ENCODE assay signal across 23 cellular contexts in the genomic region with DNA sequence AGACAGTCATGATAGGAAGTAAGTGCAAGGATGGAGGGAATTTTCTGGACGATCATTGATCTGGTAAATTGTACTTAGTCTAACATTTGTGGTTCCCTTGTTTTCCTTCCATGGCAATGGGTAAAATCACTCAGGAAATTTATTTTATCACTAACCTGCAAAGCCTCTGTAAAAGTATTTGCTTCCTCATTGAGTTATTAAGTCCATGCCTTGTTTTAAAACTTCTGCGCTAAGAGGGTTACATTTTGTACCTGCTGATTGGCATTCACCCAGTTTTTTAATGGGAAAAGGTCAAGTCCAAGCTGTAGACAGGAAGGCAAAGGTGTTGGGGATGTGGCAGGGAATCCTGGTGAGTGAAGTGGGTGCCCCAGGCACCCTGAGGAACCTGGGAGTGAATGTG.
A peak's percentile ranks its signal among the peaks of the same experiment; 100 is the strongest.
DNase-seq lines count a peak whose midpoint lies in the region; ATAC-seq, FAIRE-seq and TF ChIP-seq lines count a peak whose summit lies in the region.
"Had no signal": no experiment of that assay in that cellular context is flagged by ENCODE, and none has a peak within 500 bp of the region (broad histone marks: within the 10 kb centered on the region; RNA-seq: fewer than 3 reads in every experiment).

No MANE protein-coding gene starts in this region.

- TF ChIP-seq CTCF in 22Rv1 (IDR thresholded peaks at IDR 0.05) (no peak), LNCaP clone FGC (IDR thresholded peaks at IDR 0.05; ENCODE audit: control insufficient read depth, extremely low read depth, insufficient read depth) (no peak), HepG2 (CRISPR knock-in tag; IDR thresholded peaks at IDR 0.05) (no peak), left ventricle myocardium inferior (IDR thresholded peaks at IDR 0.05; ENCODE audit: borderline replicate concordance) (no peak)

- no peak for TF ChIP-seq RAD21 in HepG2 (CRISPR knock-in tag; IDR thresholded peaks at IDR 0.05)

- H3K27ac ChIP-seq in 22Rv1 = peak overlapping the region; percentile 82
- H3K27ac ChIP-seq in HepG2 (ENCODE audit: extremely low read length, insufficient read depth, low read length) = peak overlapping the region; percentile 82
- no peak overlapping the region for H3K27ac ChIP-seq in left ventricle myocardium inferior (replicated peaks)
- H3K27ac ChIP-seq: SJSA1 had no signal

- H3K4me1 ChIP-seq in HepG2 (ENCODE audit: insufficient read depth, low read length) (peaks cover 61% of the 10 kb centered on the region), left ventricle myocardium inferior (peaks cover 6% of the 10 kb centered on the region)
- H3K4me1 ChIP-seq: Peyer's patch, SJSA1 had no signal

- no peak overlapping the region for H3K4me3 ChIP-seq in LNCaP clone FGC (ENCODE audit: low read depth, low read length)
- H3K4me3 ChIP-seq in HepG2 (replicated peaks in 1 of 3; ENCODE audit: insufficient read depth in 1 of 3, low read depth in 2 of 3, low read length in 3 of 3) = peak overlapping the region in 2 of 3 experiments; percentile 26 to 39; a peak in 2 of 6 replicates
- no peak overlapping the region for H3K4me3 ChIP-seq in left ventricle myocardium inferior
- H3K4me3 ChIP-seq: MG63, Peyer's patch, SJSA1 had no signal

- H4K20me1 ChIP-seq in HepG2 (ENCODE audit: insufficient read depth, low read length) = no peaks in the 10 kb centered on the region

- H2AFZ ChIP-seq in HepG2 (ENCODE audit: low read length) = peak overlapping the region; percentile 69

- intact Hi-C loops in HepG2 (cut with micrococcal nuclease; ENCODE audit: unreplicated experiment) (no loop called here), left ventricle myocardium inferior (cut with micrococcal nuclease) (no loop called here)

- DNase-seq in LNCaP clone FGC (ENCODE audit: low read depth) = peak; percentile 87
- no peak for DNase-seq in HepG2 (ENCODE audit: low spot score)
- DNase-seq in renal cortical epithelial cell (ENCODE audit: low read depth) = peak; percentile 80
- no peak for DNase-seq in left ventricle myocardium inferior
- DNase-seq in LoVo (ENCODE audit: low spot score) = no peak
- no peak for DNase-seq in activated T-cell treated with anti-CD3 and anti-CD28 coated beads for 4 hours
- DNase-seq in DMS79 (lab: John Stamatoyannopoulos, UW) = no peak
- DNase-seq: 8988T; CD4-positive, CD25-positive, alpha-beta regulatory T cell; DMS53; IMR-90; MG63; NCI-H1048; NCI-H146; NCI-H2081 treated with DMSO at 0.1 percent for 48 hours; NCI-H748 treated with DMSO at 0.1 percent for 48 hours; NK-92 treated with Interleukin-12 subunit alpha and Interleukin-12 subunit beta, amount 100 ng/mL, for 24 hours; Peyer's patch had no signal

- no peaks in the 10 kb centered on the region for H3K27me3 ChIP-seq in HepG2 (ENCODE audit: control insufficient read depth in 1 of 2, insufficient read depth in 2 of 2, low read length in 2 of 2)
- no peaks in the 10 kb centered on the region for H3K27me3 ChIP-seq in left ventricle myocardium inferior (ENCODE audit: low read depth)
- H3K27me3 ChIP-seq: MG63, Peyer's patch, SJSA1 had no signal

- peak; percentile 4 for FAIRE-seq in HepG2 (lab: Jason Lieb, UNC)
- FAIRE-seq: GM12891, GM19239, H1 had no signal

- H3K36me3 ChIP-seq in HepG2 (replicated peaks in 1 of 2; ENCODE audit: control insufficient read depth in 1 of 2, insufficient read depth in 2 of 2, low read length in 2 of 2) (no peaks in the 10 kb centered on the region), left ventricle myocardium inferior (no peaks in the 10 kb centered on the region)
- H3K36me3 ChIP-seq: MG63, Peyer's patch, SJSA1 had no signal

- 61% methylated on average over 2 of the region's 2 CpGs for WGBS in HepG2 (ENCODE audit: low lambda C conversion rate)

- TF ChIP-seq EP300 in HepG2 (IDR thresholded peaks at IDR 0.05; ENCODE audit: low read depth in 2 of 2, low read length in 2 of 2) (no peak), HepG2 (CRISPR knock-in tag; IDR thresholded peaks at IDR 0.05; ENCODE audit: borderline replicate concordance) (no peak)

- POLR2A ChIA-PET in HepG2 (lab: Yijun Ruan, JAX) = interaction anchor here (0.7 to 2.7 kb wide), 9 partner anchors 13 to 146 kb away, joined by 3 to 21 read pairs (median 4); partner anchors contain the start of gene NR2F2

- in situ Hi-C loops in HepG2 (cut with HindIII; ENCODE audit: extremely low pct_ligation_motif_present, low pct_unique_long_range_greater_than_20kb) = no loop called here

- CTCF ChIA-PET in HepG2 (lab: Yijun Ruan, JAX; ENCODE audit: low intra/inter-chr PET ratio, low total read pairs) = no interaction called here

- H3K79me2 ChIP-seq in HepG2 (ENCODE audit: insufficient read depth, low read length) = no peaks in the 10 kb centered on the region

- H3K9ac ChIP-seq in HepG2 (ENCODE audit: insufficient read depth, low read depth, low read length) = peak overlapping the region; percentile 6; the same call in 1 of the 2 replicates

- no TSS peak for BruUV-seq in HepG2 (replicated peaks; lab: Mats Ljungman, UMichigan)

- peak; percentile 54 for ATAC-seq in HepG2

- no peaks in the 10 kb centered on the region for H3K9me3 ChIP-seq in HepG2 (ENCODE audit: low read length)
- H3K9me3 ChIP-seq in left ventricle myocardium inferior (replicated peaks) = no peaks in the 10 kb centered on the region
- H3K9me3 ChIP-seq: MG63, Peyer's patch, SJSA1 had no signal

- no peak for TF ChIP-seq POLR2A in HepG2 (IDR thresholded peaks at IDR 0.05; ENCODE audit: insufficient read depth in 1 of 2, low read depth in 2 of 2, low read length in 2 of 2)

- H3K4me2 ChIP-seq in HepG2 (ENCODE audit: low read depth, low read length) = peak overlapping the region; percentile 68

TF ChIP-seq in HepG2, 621 proteins besides CTCF, POLR2A, EP300 and RAD21 (continues in another document):
- TF ChIP-seq ZNF720 (CRISPR knock-in tag; IDR thresholded peaks at IDR 0.05) = no peak
- TF ChIP-seq SNAI1 (CRISPR knock-in tag; IDR thresholded peaks at IDR 0.05; ENCODE audit: borderline replicate concordance) = no peak
- TF ChIP-seq MBNL3 (CRISPR knock-in tag; conservative IDR thresholded peaks at IDR 0.05) = no peak
- no peak for TF ChIP-seq DR1 (CRISPR knock-in tag; IDR thresholded peaks at IDR 0.05)
- TF ChIP-seq, protein P1, sequence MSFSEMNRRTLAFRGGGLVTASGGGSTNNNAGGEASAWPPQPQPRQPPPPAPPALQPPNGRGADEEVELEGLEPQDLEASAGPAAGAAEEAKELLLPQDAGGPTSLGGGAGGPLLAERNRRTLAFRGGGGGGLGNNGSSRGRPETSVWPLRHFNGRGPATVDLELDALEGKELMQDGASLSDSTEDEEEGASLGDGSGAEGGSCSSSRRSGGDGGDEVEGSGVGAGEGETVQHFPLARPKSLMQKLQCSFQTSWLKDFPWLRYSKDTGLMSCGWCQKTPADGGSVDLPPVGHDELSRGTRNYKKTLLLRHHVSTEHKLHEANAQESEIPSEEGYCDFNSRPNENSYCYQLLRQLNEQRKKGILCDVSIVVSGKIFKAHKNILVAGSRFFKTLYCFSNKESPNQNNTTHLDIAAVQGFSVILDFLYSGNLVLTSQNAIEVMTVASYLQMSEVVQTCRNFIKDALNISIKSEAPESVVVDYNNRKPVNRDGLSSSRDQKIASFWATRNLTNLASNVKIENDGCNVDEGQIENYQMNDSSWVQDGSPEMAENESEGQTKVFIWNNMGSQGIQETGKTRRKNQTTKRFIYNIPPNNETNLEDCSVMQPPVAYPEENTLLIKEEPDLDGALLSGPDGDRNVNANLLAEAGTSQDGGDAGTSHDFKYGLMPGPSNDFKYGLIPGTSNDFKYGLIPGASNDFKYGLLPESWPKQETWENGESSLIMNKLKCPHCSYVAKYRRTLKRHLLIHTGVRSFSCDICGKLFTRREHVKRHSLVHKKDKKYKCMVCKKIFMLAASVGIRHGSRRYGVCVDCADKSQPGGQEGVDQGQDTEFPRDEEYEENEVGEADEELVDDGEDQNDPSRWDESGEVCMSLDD (CRISPR knock-in tag; IDR thresholded peaks at IDR 0.05; ENCODE audit: borderline replicate concordance) = 0 out of 2 replicates have a peak, but pooled peaks have one; percentile 33
- TF ChIP-seq, protein P2, sequence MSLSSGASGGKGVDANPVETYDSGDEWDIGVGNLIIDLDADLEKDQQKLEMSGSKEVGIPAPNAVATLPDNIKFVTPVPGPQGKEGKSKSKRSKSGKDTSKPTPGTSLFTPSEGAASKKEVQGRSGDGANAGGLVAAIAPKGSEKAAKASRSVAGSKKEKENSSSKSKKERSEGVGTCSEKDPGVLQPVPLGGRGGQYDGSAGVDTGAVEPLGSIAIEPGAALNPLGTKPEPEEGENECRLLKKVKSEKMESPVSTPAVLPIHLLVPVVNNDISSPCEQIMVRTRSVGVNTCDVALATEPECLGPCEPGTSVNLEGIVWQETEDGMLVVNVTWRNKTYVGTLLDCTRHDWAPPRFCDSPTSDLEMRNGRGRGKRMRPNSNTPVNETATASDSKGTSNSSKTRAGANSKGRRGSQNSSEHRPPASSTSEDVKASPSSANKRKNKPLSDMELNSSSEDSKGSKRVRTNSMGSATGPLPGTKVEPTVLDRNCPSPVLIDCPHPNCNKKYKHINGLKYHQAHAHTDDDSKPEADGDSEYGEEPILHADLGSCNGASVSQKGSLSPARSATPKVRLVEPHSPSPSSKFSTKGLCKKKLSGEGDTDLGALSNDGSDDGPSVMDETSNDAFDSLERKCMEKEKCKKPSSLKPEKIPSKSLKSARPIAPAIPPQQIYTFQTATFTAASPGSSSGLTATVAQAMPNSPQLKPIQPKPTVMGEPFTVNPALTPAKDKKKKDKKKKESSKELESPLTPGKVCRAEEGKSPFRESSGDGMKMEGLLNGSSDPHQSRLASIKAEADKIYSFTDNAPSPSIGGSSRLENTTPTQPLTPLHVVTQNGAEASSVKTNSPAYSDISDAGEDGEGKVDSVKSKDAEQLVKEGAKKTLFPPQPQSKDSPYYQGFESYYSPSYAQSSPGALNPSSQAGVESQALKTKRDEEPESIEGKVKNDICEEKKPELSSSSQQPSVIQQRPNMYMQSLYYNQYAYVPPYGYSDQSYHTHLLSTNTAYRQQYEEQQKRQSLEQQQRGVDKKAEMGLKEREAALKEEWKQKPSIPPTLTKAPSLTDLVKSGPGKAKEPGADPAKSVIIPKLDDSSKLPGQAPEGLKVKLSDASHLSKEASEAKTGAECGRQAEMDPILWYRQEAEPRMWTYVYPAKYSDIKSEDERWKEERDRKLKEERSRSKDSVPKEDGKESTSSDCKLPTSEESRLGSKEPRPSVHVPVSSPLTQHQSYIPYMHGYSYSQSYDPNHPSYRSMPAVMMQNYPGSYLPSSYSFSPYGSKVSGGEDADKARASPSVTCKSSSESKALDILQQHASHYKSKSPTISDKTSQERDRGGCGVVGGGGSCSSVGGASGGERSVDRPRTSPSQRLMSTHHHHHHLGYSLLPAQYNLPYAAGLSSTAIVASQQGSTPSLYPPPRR (CRISPR knock-in tag; IDR thresholded peaks at IDR 0.05; ENCODE audit: borderline replicate concordance) = no peak
- TF ChIP-seq CENPX (CRISPR knock-in tag; IDR thresholded peaks at IDR 0.05) = no peak
- TF ChIP-seq TMF1 (CRISPR knock-in tag; IDR thresholded peaks at IDR 0.05; ENCODE audit: low read depth) = no peak
- 0 out of 2 replicates have a peak, but pooled peaks have one; percentile 3 for TF ChIP-seq CHD4 (IDR thresholded peaks at IDR 0.05; ENCODE audit: borderline replicate concordance, low read length)
- TF ChIP-seq ATF1 (CRISPR knock-in tag; IDR thresholded peaks at IDR 0.05) = 0 out of 2 replicates have a peak, but pooled peaks have one; percentile 37
- TF ChIP-seq KDM5B (CRISPR knock-in tag; IDR thresholded peaks at IDR 0.05; ENCODE audit: borderline replicate concordance) = no peak

Comparison
In these comparisons a context has a peak if more than half of its experiments do, and no peak if none do; other contexts are left out.
1. DNase-seq: peak in LNCaP clone FGC (single experiment) and renal cortical epithelial cell (single experiment); none in HepG2 (single experiment), left ventricle myocardium inferior (single experiment), LoVo (single experiment), activated T-cell treated with anti-CD3 and anti-CD28 coated beads for 4 hours (single experiment) and DMS79 (single experiment).
2. H3K4me3 ChIP-seq: peak in HepG2 (2 of 3); none in LNCaP clone FGC (single experiment) and left ventricle myocardium inferior (single experiment).